Comparison of ENCODE assay signal across 1 cellular context in the genomic region with DNA sequence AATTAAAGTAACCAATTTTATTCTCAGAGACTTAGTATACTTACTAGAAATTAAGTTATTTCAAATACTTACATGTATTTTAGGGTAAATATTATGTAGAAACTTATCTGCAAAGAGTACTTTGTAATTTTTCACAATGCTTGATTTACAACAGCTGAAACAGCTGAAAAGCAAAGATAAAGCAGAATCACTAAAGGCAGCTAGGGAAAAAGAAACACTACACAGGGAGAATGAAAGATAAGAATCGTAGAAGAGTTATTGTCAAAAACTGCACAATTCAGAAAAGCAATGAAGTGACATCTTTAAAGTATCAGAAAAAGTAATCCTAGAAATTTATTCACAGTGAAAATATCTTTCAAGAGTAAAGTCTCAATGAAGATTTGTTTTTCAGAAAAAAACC.
A peak's percentile ranks its signal among the peaks of the same experiment; 100 is the strongest.
TF ChIP-seq lines count a peak whose summit lies in the region.

No MANE protein-coding gene starts in this region.

TF ChIP-seq in K562, 482 proteins besides CTCF, POLR2A, EP300 and RAD21 (continued from another document and continues in another):
- no peak for TF ChIP-seq MYC (IDR thresholded peaks at IDR 0.05; ENCODE audit: low read depth, low read length)
- TF ChIP-seq MYC (CRISPR knock-in tag; IDR thresholded peaks at IDR 0.05; ENCODE audit: borderline replicate concordance, low read depth), result no peak
- no peak for TF ChIP-seq MCM7 (IDR thresholded peaks at IDR 0.05)
- TF ChIP-seq ESRRB (CRISPR knock-in tag; IDR thresholded peaks at IDR 0.05; ENCODE audit: borderline replicate concordance), result no peak
- TF ChIP-seq, protein P1, sequence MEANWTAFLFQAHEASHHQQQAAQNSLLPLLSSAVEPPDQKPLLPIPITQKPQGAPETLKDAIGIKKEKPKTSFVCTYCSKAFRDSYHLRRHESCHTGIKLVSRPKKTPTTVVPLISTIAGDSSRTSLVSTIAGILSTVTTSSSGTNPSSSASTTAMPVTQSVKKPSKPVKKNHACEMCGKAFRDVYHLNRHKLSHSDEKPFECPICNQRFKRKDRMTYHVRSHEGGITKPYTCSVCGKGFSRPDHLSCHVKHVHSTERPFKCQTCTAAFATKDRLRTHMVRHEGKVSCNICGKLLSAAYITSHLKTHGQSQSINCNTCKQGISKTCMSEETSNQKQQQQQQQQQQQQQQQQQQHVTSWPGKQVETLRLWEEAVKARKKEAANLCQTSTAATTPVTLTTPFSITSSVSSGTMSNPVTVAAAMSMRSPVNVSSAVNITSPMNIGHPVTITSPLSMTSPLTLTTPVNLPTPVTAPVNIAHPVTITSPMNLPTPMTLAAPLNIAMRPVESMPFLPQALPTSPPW (CRISPR knock-in tag; IDR thresholded peaks at IDR 0.05), result peak; percentile 39; the same call in 1 of the 2 replicates
- TF ChIP-seq PTBP1 (IDR thresholded peaks at IDR 0.05; ENCODE audit: low read depth, low read length), result no peak
- no peak for TF ChIP-seq SIX5 (IDR thresholded peaks at IDR 0.05; ENCODE audit: borderline replicate concordance in 1 of 2, insufficient read depth in 1 of 2, low read depth in 1 of 2, low read length in 2 of 2)
- no peak for TF ChIP-seq PRPF4 (IDR thresholded peaks at IDR 0.05; ENCODE audit: insufficient read depth, low read depth, low read length, poor library complexity, severe bottlenecking)
- TF ChIP-seq, protein P2, sequence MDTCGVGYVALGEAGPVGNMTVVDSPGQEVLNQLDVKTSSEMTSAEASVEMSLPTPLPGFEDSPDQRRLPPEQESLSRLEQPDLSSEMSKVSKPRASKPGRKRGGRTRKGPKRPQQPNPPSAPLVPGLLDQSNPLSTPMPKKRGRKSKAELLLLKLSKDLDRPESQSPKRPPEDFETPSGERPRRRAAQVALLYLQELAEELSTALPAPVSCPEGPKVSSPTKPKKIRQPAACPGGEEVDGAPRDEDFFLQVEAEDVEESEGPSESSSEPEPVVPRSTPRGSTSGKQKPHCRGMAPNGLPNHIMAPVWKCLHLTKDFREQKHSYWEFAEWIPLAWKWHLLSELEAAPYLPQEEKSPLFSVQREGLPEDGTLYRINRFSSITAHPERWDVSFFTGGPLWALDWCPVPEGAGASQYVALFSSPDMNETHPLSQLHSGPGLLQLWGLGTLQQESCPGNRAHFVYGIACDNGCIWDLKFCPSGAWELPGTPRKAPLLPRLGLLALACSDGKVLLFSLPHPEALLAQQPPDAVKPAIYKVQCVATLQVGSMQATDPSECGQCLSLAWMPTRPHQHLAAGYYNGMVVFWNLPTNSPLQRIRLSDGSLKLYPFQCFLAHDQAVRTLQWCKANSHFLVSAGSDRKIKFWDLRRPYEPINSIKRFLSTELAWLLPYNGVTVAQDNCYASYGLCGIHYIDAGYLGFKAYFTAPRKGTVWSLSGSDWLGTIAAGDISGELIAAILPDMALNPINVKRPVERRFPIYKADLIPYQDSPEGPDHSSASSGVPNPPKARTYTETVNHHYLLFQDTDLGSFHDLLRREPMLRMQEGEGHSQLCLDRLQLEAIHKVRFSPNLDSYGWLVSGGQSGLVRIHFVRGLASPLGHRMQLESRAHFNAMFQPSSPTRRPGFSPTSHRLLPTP (IDR thresholded peaks at IDR 0.05; ENCODE audit: borderline replicate concordance, extremely low read depth, insufficient read length), result no peak
- TF ChIP-seq, protein P3, sequence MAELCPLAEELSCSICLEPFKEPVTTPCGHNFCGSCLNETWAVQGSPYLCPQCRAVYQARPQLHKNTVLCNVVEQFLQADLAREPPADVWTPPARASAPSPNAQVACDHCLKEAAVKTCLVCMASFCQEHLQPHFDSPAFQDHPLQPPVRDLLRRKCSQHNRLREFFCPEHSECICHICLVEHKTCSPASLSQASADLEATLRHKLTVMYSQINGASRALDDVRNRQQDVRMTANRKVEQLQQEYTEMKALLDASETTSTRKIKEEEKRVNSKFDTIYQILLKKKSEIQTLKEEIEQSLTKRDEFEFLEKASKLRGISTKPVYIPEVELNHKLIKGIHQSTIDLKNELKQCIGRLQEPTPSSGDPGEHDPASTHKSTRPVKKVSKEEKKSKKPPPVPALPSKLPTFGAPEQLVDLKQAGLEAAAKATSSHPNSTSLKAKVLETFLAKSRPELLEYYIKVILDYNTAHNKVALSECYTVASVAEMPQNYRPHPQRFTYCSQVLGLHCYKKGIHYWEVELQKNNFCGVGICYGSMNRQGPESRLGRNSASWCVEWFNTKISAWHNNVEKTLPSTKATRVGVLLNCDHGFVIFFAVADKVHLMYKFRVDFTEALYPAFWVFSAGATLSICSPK (IDR thresholded peaks at IDR 0.05; ENCODE audit: borderline replicate concordance), result no peak
- no peak for TF ChIP-seq SRSF7 (optimal IDR thresholded peaks at IDR 0.05; ENCODE audit: low read depth, low read length)
- 0 out of 2 replicates have a peak, but pooled peaks have one; percentile 5 for TF ChIP-seq NFE2 (IDR thresholded peaks at IDR 0.05; ENCODE audit: low read depth)
- no peak for TF ChIP-seq ZBED1 (IDR thresholded peaks at IDR 0.05)
- no peak for TF ChIP-seq ZSCAN29 (IDR thresholded peaks at IDR 0.05)
- TF ChIP-seq, protein P4, sequence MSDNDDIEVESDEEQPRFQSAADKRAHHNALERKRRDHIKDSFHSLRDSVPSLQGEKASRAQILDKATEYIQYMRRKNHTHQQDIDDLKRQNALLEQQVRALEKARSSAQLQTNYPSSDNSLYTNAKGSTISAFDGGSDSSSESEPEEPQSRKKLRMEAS (CRISPR knock-in tag; IDR thresholded peaks at IDR 0.05), result no peak
- TF ChIP-seq CBX1 (IDR thresholded peaks at IDR 0.05; ENCODE audit: low read depth), result no peak
- no peak for TF ChIP-seq ZNF217 (CRISPR knock-in tag; IDR thresholded peaks at IDR 0.05)
- TF ChIP-seq, protein P5, sequence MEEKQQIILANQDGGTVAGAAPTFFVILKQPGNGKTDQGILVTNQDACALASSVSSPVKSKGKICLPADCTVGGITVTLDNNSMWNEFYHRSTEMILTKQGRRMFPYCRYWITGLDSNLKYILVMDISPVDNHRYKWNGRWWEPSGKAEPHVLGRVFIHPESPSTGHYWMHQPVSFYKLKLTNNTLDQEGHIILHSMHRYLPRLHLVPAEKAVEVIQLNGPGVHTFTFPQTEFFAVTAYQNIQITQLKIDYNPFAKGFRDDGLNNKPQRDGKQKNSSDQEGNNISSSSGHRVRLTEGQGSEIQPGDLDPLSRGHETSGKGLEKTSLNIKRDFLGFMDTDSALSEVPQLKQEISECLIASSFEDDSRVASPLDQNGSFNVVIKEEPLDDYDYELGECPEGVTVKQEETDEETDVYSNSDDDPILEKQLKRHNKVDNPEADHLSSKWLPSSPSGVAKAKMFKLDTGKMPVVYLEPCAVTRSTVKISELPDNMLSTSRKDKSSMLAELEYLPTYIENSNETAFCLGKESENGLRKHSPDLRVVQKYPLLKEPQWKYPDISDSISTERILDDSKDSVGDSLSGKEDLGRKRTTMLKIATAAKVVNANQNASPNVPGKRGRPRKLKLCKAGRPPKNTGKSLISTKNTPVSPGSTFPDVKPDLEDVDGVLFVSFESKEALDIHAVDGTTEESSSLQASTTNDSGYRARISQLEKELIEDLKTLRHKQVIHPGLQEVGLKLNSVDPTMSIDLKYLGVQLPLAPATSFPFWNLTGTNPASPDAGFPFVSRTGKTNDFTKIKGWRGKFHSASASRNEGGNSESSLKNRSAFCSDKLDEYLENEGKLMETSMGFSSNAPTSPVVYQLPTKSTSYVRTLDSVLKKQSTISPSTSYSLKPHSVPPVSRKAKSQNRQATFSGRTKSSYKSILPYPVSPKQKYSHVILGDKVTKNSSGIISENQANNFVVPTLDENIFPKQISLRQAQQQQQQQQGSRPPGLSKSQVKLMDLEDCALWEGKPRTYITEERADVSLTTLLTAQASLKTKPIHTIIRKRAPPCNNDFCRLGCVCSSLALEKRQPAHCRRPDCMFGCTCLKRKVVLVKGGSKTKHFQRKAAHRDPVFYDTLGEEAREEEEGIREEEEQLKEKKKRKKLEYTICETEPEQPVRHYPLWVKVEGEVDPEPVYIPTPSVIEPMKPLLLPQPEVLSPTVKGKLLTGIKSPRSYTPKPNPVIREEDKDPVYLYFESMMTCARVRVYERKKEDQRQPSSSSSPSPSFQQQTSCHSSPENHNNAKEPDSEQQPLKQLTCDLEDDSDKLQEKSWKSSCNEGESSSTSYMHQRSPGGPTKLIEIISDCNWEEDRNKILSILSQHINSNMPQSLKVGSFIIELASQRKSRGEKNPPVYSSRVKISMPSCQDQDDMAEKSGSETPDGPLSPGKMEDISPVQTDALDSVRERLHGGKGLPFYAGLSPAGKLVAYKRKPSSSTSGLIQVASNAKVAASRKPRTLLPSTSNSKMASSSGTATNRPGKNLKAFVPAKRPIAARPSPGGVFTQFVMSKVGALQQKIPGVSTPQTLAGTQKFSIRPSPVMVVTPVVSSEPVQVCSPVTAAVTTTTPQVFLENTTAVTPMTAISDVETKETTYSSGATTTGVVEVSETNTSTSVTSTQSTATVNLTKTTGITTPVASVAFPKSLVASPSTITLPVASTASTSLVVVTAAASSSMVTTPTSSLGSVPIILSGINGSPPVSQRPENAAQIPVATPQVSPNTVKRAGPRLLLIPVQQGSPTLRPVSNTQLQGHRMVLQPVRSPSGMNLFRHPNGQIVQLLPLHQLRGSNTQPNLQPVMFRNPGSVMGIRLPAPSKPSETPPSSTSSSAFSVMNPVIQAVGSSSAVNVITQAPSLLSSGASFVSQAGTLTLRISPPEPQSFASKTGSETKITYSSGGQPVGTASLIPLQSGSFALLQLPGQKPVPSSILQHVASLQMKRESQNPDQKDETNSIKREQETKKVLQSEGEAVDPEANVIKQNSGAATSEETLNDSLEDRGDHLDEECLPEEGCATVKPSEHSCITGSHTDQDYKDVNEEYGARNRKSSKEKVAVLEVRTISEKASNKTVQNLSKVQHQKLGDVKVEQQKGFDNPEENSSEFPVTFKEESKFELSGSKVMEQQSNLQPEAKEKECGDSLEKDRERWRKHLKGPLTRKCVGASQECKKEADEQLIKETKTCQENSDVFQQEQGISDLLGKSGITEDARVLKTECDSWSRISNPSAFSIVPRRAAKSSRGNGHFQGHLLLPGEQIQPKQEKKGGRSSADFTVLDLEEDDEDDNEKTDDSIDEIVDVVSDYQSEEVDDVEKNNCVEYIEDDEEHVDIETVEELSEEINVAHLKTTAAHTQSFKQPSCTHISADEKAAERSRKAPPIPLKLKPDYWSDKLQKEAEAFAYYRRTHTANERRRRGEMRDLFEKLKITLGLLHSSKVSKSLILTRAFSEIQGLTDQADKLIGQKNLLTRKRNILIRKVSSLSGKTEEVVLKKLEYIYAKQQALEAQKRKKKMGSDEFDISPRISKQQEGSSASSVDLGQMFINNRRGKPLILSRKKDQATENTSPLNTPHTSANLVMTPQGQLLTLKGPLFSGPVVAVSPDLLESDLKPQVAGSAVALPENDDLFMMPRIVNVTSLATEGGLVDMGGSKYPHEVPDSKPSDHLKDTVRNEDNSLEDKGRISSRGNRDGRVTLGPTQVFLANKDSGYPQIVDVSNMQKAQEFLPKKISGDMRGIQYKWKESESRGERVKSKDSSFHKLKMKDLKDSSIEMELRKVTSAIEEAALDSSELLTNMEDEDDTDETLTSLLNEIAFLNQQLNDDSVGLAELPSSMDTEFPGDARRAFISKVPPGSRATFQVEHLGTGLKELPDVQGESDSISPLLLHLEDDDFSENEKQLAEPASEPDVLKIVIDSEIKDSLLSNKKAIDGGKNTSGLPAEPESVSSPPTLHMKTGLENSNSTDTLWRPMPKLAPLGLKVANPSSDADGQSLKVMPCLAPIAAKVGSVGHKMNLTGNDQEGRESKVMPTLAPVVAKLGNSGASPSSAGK (IDR thresholded peaks at IDR 0.05), result no peak
- no peak for TF ChIP-seq GABPB1 (CRISPR knock-in tag; IDR thresholded peaks at IDR 0.05)
- no peak for TF ChIP-seq BRCA1 (IDR thresholded peaks at IDR 0.05)
- no peak for TF ChIP-seq BRCA1 (CRISPR knock-in tag; IDR thresholded peaks at IDR 0.05)
- no peak for TF ChIP-seq TGIF2 (CRISPR knock-in tag; IDR thresholded peaks at IDR 0.05)
- no peak for TF ChIP-seq KLF10 (CRISPR knock-in tag; IDR thresholded peaks at IDR 0.05)
- TF ChIP-seq CXXC5 (CRISPR knock-in tag; IDR thresholded peaks at IDR 0.05), result 0 out of 2 replicates have a peak, but pooled peaks have one; percentile 44
- no peak for TF ChIP-seq RBM25 (IDR thresholded peaks at IDR 0.05; ENCODE audit: low read depth, low read length, severe bottlenecking)
- no peak for TF ChIP-seq LCOR (CRISPR knock-in tag; IDR thresholded peaks at IDR 0.05)
- TF ChIP-seq, protein P6, sequence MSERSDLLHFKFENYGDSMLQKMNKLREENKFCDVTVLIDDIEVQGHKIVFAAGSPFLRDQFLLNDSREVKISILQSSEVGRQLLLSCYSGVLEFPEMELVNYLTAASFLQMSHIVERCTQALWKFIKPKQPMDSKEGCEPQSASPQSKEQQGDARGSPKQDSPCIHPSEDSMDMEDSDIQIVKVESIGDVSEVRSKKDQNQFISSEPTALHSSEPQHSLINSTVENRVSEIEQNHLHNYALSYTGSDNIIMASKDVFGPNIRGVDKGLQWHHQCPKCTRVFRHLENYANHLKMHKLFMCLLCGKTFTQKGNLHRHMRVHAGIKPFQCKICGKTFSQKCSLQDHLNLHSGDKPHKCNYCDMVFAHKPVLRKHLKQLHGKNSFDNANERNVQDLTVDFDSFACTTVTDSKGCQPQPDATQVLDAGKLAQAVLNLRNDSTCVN (CRISPR knock-in tag; IDR thresholded peaks at IDR 0.05), result no peak
- TF ChIP-seq NCOR1 (IDR thresholded peaks at IDR 0.05), result peak; percentile 94
- TF ChIP-seq, protein P7, sequence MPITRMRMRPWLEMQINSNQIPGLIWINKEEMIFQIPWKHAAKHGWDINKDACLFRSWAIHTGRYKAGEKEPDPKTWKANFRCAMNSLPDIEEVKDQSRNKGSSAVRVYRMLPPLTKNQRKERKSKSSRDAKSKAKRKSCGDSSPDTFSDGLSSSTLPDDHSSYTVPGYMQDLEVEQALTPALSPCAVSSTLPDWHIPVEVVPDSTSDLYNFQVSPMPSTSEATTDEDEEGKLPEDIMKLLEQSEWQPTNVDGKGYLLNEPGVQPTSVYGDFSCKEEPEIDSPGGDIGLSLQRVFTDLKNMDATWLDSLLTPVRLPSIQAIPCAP (CRISPR knock-in tag; IDR thresholded peaks at IDR 0.05; ENCODE audit: borderline replicate concordance), result no peak
